In genomic region chr4:84167579-84167978, GRCh38 we compare ENCODE assay signal across 1 cellular context.
TF ChIP-seq lines count a peak whose summit lies in the region.

No MANE protein-coding gene starts in this region.

TF ChIP-seq in GM12878, 131 proteins besides CTCF, POLR2A, EP300 and RAD21 (continued from another document):
- TF ChIP-seq JUND (IDR thresholded peaks at IDR 0.05; ENCODE audit: low read depth, low read length) (no peak), IRF4 (IDR thresholded peaks at IDR 0.05; ENCODE audit: low read depth, low read length) (no peak), SMC3 (IDR thresholded peaks at IDR 0.05; ENCODE audit: borderline replicate concordance, low read length) (no peak), POU2F2 (IDR thresholded peaks at IDR 0.05; ENCODE audit: borderline replicate concordance, low read depth, low read length) (no peak)
- TF ChIP-seq, protein P1, sequence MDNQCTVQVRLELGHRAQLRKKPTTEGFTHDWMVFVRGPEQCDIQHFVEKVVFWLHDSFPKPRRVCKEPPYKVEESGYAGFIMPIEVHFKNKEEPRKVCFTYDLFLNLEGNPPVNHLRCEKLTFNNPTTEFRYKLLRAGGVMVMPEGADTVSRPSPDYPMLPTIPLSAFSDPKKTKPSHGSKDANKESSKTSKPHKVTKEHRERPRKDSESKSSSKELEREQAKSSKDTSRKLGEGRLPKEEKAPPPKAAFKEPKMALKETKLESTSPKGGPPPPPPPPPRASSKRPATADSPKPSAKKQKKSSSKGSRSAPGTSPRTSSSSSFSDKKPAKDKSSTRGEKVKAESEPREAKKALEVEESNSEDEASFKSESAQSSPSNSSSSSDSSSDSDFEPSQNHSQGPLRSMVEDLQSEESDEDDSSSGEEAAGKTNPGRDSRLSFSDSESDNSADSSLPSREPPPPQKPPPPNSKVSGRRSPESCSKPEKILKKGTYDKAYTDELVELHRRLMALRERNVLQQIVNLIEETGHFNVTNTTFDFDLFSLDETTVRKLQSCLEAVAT (IDR thresholded peaks at IDR 0.05): no peak
